In genomic region chr15:69443032-69443611, GRCh38 we compare ENCODE assay signal across 13 cellular contexts. TPM values are rescaled to one million over a fixed set of nuclear protein-coding genes. Genes with fewer than 3 reads are reported as not detected.
DNase-seq lines count a peak whose midpoint lies in the region; ATAC-seq and TF ChIP-seq lines count a peak whose summit lies in the region.
"Had no signal": no experiment of that assay in that cellular context is flagged by ENCODE, and none has a peak within 500 bp of the region (broad histone marks: within the 10 kb centered on the region; RNA-seq: fewer than 3 reads in every experiment).

No MANE protein-coding gene starts in this region.

- H3K9me3 Mint-ChIP-seq in activated T-cell treated with anti-CD3 and anti-CD28 coated beads, Interleukin-2, amount 50 U/mL, for 72 hours, result no peaks in the 10 kb centered on the region
- no peaks in the 10 kb centered on the region for H3K9me3 Mint-ChIP-seq in activated T-helper 17 cell treated with anti-CD3 and anti-CD28 coated beads, Interleukin-2, amount 50 U/mL, for 72 hours
- no peaks in the 10 kb centered on the region for H3K9me3 Mint-ChIP-seq in stimulated activated naive CD8-positive, alpha-beta T cell treated with anti-CD3 and anti-CD28 coated beads, Interleukin-15, Interleukin-2, amounts not matched to agents 100 ng/mL and 50 ng/mL, for 24 hours
- H3K9me3 Mint-ChIP-seq: dendritic cell treated with granulocyte-macrophage colony-stimulating factor and Interleukin-4, amounts not matched to agents 40 ng/mL and 50 ng/mL, for 4 days had no signal

- peak overlapping the region; percentile 93 for H3K27ac Mint-ChIP-seq in activated T-cell treated with anti-CD3 and anti-CD28 coated beads, Interleukin-2, amount 50 U/mL, for 72 hours
- H3K27ac Mint-ChIP-seq in activated T-helper 17 cell treated with anti-CD3 and anti-CD28 coated beads, Interleukin-2, amount 50 U/mL, for 72 hours, result peak overlapping the region; percentile 38
- peak overlapping the region; percentile 76 for H3K27ac Mint-ChIP-seq in stimulated activated naive CD8-positive, alpha-beta T cell treated with anti-CD3 and anti-CD28 coated beads, Interleukin-15, Interleukin-2, amounts not matched to agents 100 ng/mL and 50 ng/mL, for 24 hours
- H3K27ac Mint-ChIP-seq: dendritic cell treated with granulocyte-macrophage colony-stimulating factor and Interleukin-4, amounts not matched to agents 40 ng/mL and 50 ng/mL, for 4 days had no signal

- H3K27me3 ChIP-seq in psoas muscle (ENCODE audit: insufficient read depth in 3 of 3, low read length in 2 of 3) (no peaks in the 10 kb centered on the region), dorsolateral prefrontal cortex (no peaks in the 10 kb centered on the region)
- H3K27me3 ChIP-seq: MG63 had no signal

- DNase-seq in activated T-cell treated with anti-CD3 and anti-CD28 coated beads, Interleukin-2, amount 50 U/mL, for 72 hours, result no peak
- DNase-seq in activated T-cell treated with anti-CD3 and anti-CD28 coated beads, Interleukin-2, amount 50 U/mL, for 48 hours, result no peak
- DNase-seq in psoas muscle (no peak), dorsolateral prefrontal cortex (no peak), anterior cingulate cortex (lab: John Stamatoyannopoulos, UW) (no peak)
- DNase-seq: DMS79, MG63, NCI-H2227 treated with DMSO at 0.1 percent for 48 hours, nucleus accumbens had no signal

- peak overlapping the region in 1 of 2 donors; percentile 53 for H3K4me3 Mint-ChIP-seq in activated T-cell treated with anti-CD3 and anti-CD28 coated beads, Interleukin-2, amount 50 U/mL, for 72 hours
- H3K4me3 Mint-ChIP-seq in activated T-helper 17 cell treated with anti-CD3 and anti-CD28 coated beads, Interleukin-2, amount 50 U/mL, for 72 hours, result peak overlapping the region; percentile 23
- H3K4me3 Mint-ChIP-seq in stimulated activated naive CD8-positive, alpha-beta T cell treated with anti-CD3 and anti-CD28 coated beads, Interleukin-15, Interleukin-2, amounts not matched to agents 100 ng/mL and 50 ng/mL, for 24 hours, result peak overlapping the region; percentile 32
- H3K4me3 Mint-ChIP-seq: dendritic cell treated with granulocyte-macrophage colony-stimulating factor and Interleukin-4, amounts not matched to agents 40 ng/mL and 50 ng/mL, for 4 days had no signal

- H3K9me3 ChIP-seq in psoas muscle, result no peaks in the 10 kb centered on the region
- H3K9me3 ChIP-seq: MG63 had no signal

- H3K4me3 ChIP-seq in psoas muscle (no peak overlapping the region), dorsolateral prefrontal cortex (no peak overlapping the region)
- H3K4me3 ChIP-seq: MG63 had no signal

- ATAC-seq in activated T-cell treated with anti-CD3 and anti-CD28 coated beads, Interleukin-2, amount 50 U/mL, for 72 hours (replicated peaks in 1 of 2), result peak; percentile 96 to 98
- ATAC-seq in HG03060 (IDR thresholded peaks at IDR 0.05; ENCODE audit: low read depth, unreplicated experiment) (peak; percentile 66), psoas muscle (no peak)
- peak; percentile 89 for ATAC-seq in activated T-helper 17 cell treated with anti-CD3 and anti-CD28 coated beads, Interleukin-2, amount 50 U/mL, for 72 hours (replicated peaks)

- peaks cover 18 to 55% of the 10 kb centered on the region in 2 donors for H3K36me3 Mint-ChIP-seq in activated T-cell treated with anti-CD3 and anti-CD28 coated beads, Interleukin-2, amount 50 U/mL, for 72 hours (ENCODE audit: insufficient read depth in 2 of 2)
- H3K36me3 Mint-ChIP-seq in activated T-helper 17 cell treated with anti-CD3 and anti-CD28 coated beads, Interleukin-2, amount 50 U/mL, for 72 hours (ENCODE audit: low read depth), result peaks cover 50% of the 10 kb centered on the region
- peaks cover 89% of the 10 kb centered on the region for H3K36me3 Mint-ChIP-seq in stimulated activated naive CD8-positive, alpha-beta T cell treated with anti-CD3 and anti-CD28 coated beads, Interleukin-15, Interleukin-2, amounts not matched to agents 100 ng/mL and 50 ng/mL, for 24 hours (ENCODE audit: low read depth)

- H3K27me3 Mint-ChIP-seq in activated T-cell treated with anti-CD3 and anti-CD28 coated beads, Interleukin-2, amount 50 U/mL, for 72 hours (ENCODE audit: low read depth), result no peaks in the 10 kb centered on the region
- no peaks in the 10 kb centered on the region for H3K27me3 Mint-ChIP-seq in activated T-helper 17 cell treated with anti-CD3 and anti-CD28 coated beads, Interleukin-2, amount 50 U/mL, for 72 hours
- no peaks in the 10 kb centered on the region for H3K27me3 Mint-ChIP-seq in stimulated activated naive CD8-positive, alpha-beta T cell treated with anti-CD3 and anti-CD28 coated beads, Interleukin-15, Interleukin-2, amounts not matched to agents 100 ng/mL and 50 ng/mL, for 24 hours
- H3K27me3 Mint-ChIP-seq: dendritic cell treated with granulocyte-macrophage colony-stimulating factor and Interleukin-4, amounts not matched to agents 40 ng/mL and 50 ng/mL, for 4 days had no signal

- peaks cover 24% of the 10 kb centered on the region for H3K4me1 Mint-ChIP-seq in activated T-cell treated with anti-CD3 and anti-CD28 coated beads, Interleukin-2, amount 50 U/mL, for 72 hours (ENCODE audit: low read depth)
- H3K4me1 Mint-ChIP-seq in activated T-helper 17 cell treated with anti-CD3 and anti-CD28 coated beads, Interleukin-2, amount 50 U/mL, for 72 hours, result no peaks in the 10 kb centered on the region
- peaks cover 24% of the 10 kb centered on the region for H3K4me1 Mint-ChIP-seq in stimulated activated naive CD8-positive, alpha-beta T cell treated with anti-CD3 and anti-CD28 coated beads, Interleukin-15, Interleukin-2, amounts not matched to agents 100 ng/mL and 50 ng/mL, for 24 hours (ENCODE audit: low read depth)

- H3K36me3 ChIP-seq in psoas muscle (ENCODE audit: insufficient read depth in 1 of 2, low read depth in 1 of 2), result no peaks in the 10 kb centered on the region

- WGBS in psoas muscle, 3 donors, result 92 to 96% (median 95%) methylated on average over 5 of the region's 5 CpGs

- no peaks in the 10 kb centered on the region for H3K4me1 ChIP-seq in psoas muscle

- TF ChIP-seq CTCF in psoas muscle (IDR thresholded peaks at IDR 0.05), result no peak
- no peak for TF ChIP-seq CTCF in dorsolateral prefrontal cortex (IDR thresholded peaks at IDR 0.05 in 54 of 56, conservative IDR thresholded peaks at IDR 0.05 in 2 of 56; ENCODE audit: low read depth in 1 of 56, partially characterized antibody in 56 of 56)

- H3K27ac ChIP-seq in psoas muscle, result no peak overlapping the region
- H3K27ac ChIP-seq in dorsolateral prefrontal cortex, result no peak overlapping the region

- intact Hi-C loops in psoas muscle (cut with DNase I), result no loop called here
- intact Hi-C loops in dorsolateral prefrontal cortex (cut with DNase I), result no loop called here

RNA-seq across cellular contexts. Expression of gene RPLP1, which starts 9.5 kb away (rescaled TPM):
- total RNA-seq in activated T-cell treated with anti-CD3 and anti-CD28 coated beads, Interleukin-2, amount 50 U/mL, for 72 hours, result 1,000 to 10,000 TPM; 2,514 to 2,771 TPM
- 1,000 to 10,000 TPM; 1,985 to 2,291 TPM for total RNA-seq in activated T-helper 17 cell treated with anti-CD3 and anti-CD28 coated beads, Interleukin-2, amount 50 U/mL, for 72 hours
- total RNA-seq in psoas muscle (1,000 to 10,000 TPM; 1,471 to 2,300 (median 1,863) TPM), dorsolateral prefrontal cortex (100 to 1,000 TPM; 273 to 656 (median 397) TPM)
- polyA plus RNA-seq in psoas muscle, result 1,000 to 10,000 TPM; 1,956 to 2,538 (median 2,265) TPM

RNA-seq across cellular contexts. Expression of gene KIF23, which starts 29.0 kb away (rescaled TPM):
- total RNA-seq in activated T-cell treated with anti-CD3 and anti-CD28 coated beads, Interleukin-2, amount 50 U/mL, for 72 hours, result 10 to 100 TPM; 51.5 to 56.2 TPM
- total RNA-seq in activated T-helper 17 cell treated with anti-CD3 and anti-CD28 coated beads, Interleukin-2, amount 50 U/mL, for 72 hours, result 10 to 100 TPM; 51.3 to 54.5 TPM
- total RNA-seq in psoas muscle (under 1 TPM in 3 of 4 donors, not detected in 1; 0.25 to 0.69 (median 0.46) TPM), dorsolateral prefrontal cortex (1 to 10 TPM in 60 of 120 experiments, under 1 TPM in 58, not detected in 2; 0.22 to 3.1 (median 1.0) TPM)
- under 1 TPM; 0.04 to 0.56 (median 0.35) TPM for polyA plus RNA-seq in psoas muscle

Comparison
In these comparisons a context has a peak if more than half of its experiments do, and no peak if none do; other contexts are left out.
1. ATAC-seq: peak in activated T-cell treated with anti-CD3 and anti-CD28 coated beads, Interleukin-2, amount 50 U/mL, for 72 hours (2 of 2), HG03060 (single experiment) and activated T-helper 17 cell treated with anti-CD3 and anti-CD28 coated beads, Interleukin-2, amount 50 U/mL, for 72 hours (single experiment); none in psoas muscle (0 of 4).
2. H3K27ac Mint-ChIP-seq: peak in every context shown above with its lines; median percentile 93 in activated T-cell treated with anti-CD3 and anti-CD28 coated beads, Interleukin-2, amount 50 U/mL, for 72 hours; 76 in stimulated activated naive CD8-positive, alpha-beta T cell treated with anti-CD3 and anti-CD28 coated beads, Interleukin-15, Interleukin-2, amounts not matched to agents 100 ng/mL and 50 ng/mL, for 24 hours; 38 in activated T-helper 17 cell treated with anti-CD3 and anti-CD28 coated beads, Interleukin-2, amount 50 U/mL, for 72 hours.
3. RNA of gene KIF23, which starts 29.0 kb away (total RNA-seq): 51.5 to 56.2 TPM in activated T-cell treated with anti-CD3 and anti-CD28 coated beads, Interleukin-2, amount 50 U/mL, for 72 hours and 51.3 to 54.5 TPM in activated T-helper 17 cell treated with anti-CD3 and anti-CD28 coated beads, Interleukin-2, amount 50 U/mL, for 72 hours; 0.22 to 3.1 TPM in dorsolateral prefrontal cortex and 0.25 to 0.69 TPM in psoas muscle; every median in the first group is over 10 times any median in the second.